In genomic region chr3:33936171-33936920, GRCh38 we compare ENCODE assay signal across 20 cellular contexts.
DNase-seq lines count a peak whose midpoint lies in the region; ATAC-seq, FAIRE-seq and TF ChIP-seq lines count a peak whose summit lies in the region.
"Had no signal": no experiment of that assay in that cellular context is flagged by ENCODE, and none has a peak within 500 bp of the region (broad histone marks: within the 10 kb centered on the region; RNA-seq: fewer than 3 reads in every experiment).

No MANE protein-coding gene starts in this region.

- intact Hi-C loops in IMR-90 (cut with micrococcal nuclease) (no loop called here), K562 (cut with micrococcal nuclease) (loop anchor here (1.0 to 10.0 kb wide), 3 partner anchors 22 to 142 kb away; partner anchors contain the start of gene PDCD6IP), esophagus muscularis mucosa (cut with DNase I) (no loop called here), sciatic nerve (cut with DNase I) (no loop called here)

- H3K9me3 ChIP-seq in IMR-90 (ENCODE audit: control insufficient read depth, insufficient read depth, low read length) (no peaks in the 10 kb centered on the region), K562 (replicated peaks; ENCODE audit: control insufficient read depth, insufficient read depth, low read depth, low read length) (peaks cover 4% of the 10 kb centered on the region), esophagus muscularis mucosa (no peaks in the 10 kb centered on the region)
- H3K9me3 ChIP-seq: BE2C had no signal

- H2AFZ ChIP-seq in IMR-90 (replicated peaks; ENCODE audit: low read length, poor library complexity): peak overlapping the region; percentile 28
- H2AFZ ChIP-seq in K562 (ENCODE audit: low read depth, low read length): peak overlapping the region; percentile 95
- H2AFZ ChIP-seq: GM23248 had no signal

- H3K27me3 Mint-ChIP-seq in immature natural killer cell (ENCODE audit: low read depth in 3 of 3): peaks cover 0 to 8% (median 3%) of the 10 kb centered on the region in 3 donors

- H3K79me2 ChIP-seq in K562 (ENCODE audit: control insufficient read depth, insufficient read depth, low read length): peaks cover 38% of the 10 kb centered on the region

- H3K79me1 ChIP-seq in IMR-90 (ENCODE audit: low read depth in 1 of 2, low read length in 2 of 2): no peaks in the 10 kb centered on the region

- no peak overlapping the region for H3K4me2 ChIP-seq in IMR-90 (ENCODE audit: low read depth, low read length)
- H3K4me2 ChIP-seq in K562 (ENCODE audit: insufficient read depth, low read length): peak overlapping the region; percentile 93
- H3K4me2 ChIP-seq: BLaER1 treated with 17β-estradiol and CSF1 and Interleukin-3, amounts not matched to agents 10 nM and 100 nM had no signal

- H3K56ac ChIP-seq in IMR-90 (ENCODE audit: extremely low read depth, insufficient read depth, low read length): no peak overlapping the region

- no peak overlapping the region for H2BK5ac ChIP-seq in IMR-90 (ENCODE audit: low read depth, low read length, poor library complexity, severe bottlenecking)

- H3K9ac ChIP-seq in IMR-90 (ENCODE audit: low read depth, low read length) (no peak overlapping the region), K562 (ENCODE audit: insufficient read depth in 1 of 2, low read depth in 2 of 2, low read length in 2 of 2) (peak overlapping the region; percentile 0 to 74; a peak in 3 of 4 replicates)
- H3K9ac ChIP-seq: BLaER1 treated with 17β-estradiol and CSF1 and Interleukin-3, amounts not matched to agents 10 nM and 100 nM; GM23248 had no signal

- no peak overlapping the region for H3K4ac ChIP-seq in IMR-90 (ENCODE audit: low read depth, low read length)

- H2AK9ac ChIP-seq in IMR-90 (replicated peaks; ENCODE audit: low read depth, low read length, poor library complexity): no peak overlapping the region

- H3K14ac ChIP-seq in IMR-90 (replicated peaks; ENCODE audit: low read depth, low read length): no peak overlapping the region

- no peaks in the 10 kb centered on the region for H3K36me3 ChIP-seq in IMR-90 (ENCODE audit: control insufficient read depth, insufficient read depth, low read length)
- no peaks in the 10 kb centered on the region; the same call in 2 of the 3 replicates for H3K36me3 ChIP-seq in K562 (ENCODE audit: control insufficient read depth, insufficient read depth, low read length)
- no peaks in the 10 kb centered on the region for H3K36me3 ChIP-seq in esophagus muscularis mucosa
- H3K36me3 ChIP-seq: BE2C; BLaER1 treated with 17β-estradiol and CSF1 and Interleukin-3, amounts not matched to agents 10 nM and 100 nM had no signal

- dilution Hi-C loops in IMR-90 (cut with HindIII; ENCODE audit: low sequenced_read_pairs, unreplicated experiment): no loop called here

- H3K27ac Mint-ChIP-seq in immature natural killer cell: no peak overlapping the region
- H3K27ac Mint-ChIP-seq: CD14-positive monocyte; CD4-positive, alpha-beta T cell had no signal

- TF ChIP-seq CTCF in IMR-90 (conservative IDR thresholded peaks at IDR 0.05; ENCODE audit: low read depth, low read length): no peak
- TF ChIP-seq CTCF in K562 (IDR thresholded peaks at IDR 0.05 in 2 of 3, conservative IDR thresholded peaks at IDR 0.05 in 1 of 3; ENCODE audit: insufficient read depth in 2 of 3, low read depth in 1 of 3, low read length in 3 of 3): no peak
- no peak for TF ChIP-seq CTCF in esophagus muscularis mucosa (IDR thresholded peaks at IDR 0.05)

- H3K9me3 Mint-ChIP-seq in immature natural killer cell: no peaks in the 10 kb centered on the region
- H3K9me3 Mint-ChIP-seq: CD4-positive, alpha-beta T cell had no signal

- H3K36me3 Mint-ChIP-seq in immature natural killer cell: no peaks in the 10 kb centered on the region
- H3K36me3 Mint-ChIP-seq: CD14-positive monocyte had no signal

- H3K4me3 Mint-ChIP-seq in immature natural killer cell: no peak overlapping the region
- H3K4me3 Mint-ChIP-seq: CD14-positive monocyte; CD4-positive, alpha-beta T cell had no signal

- H3K4me1 ChIP-seq in IMR-90 (ENCODE audit: control insufficient read depth, insufficient read depth, low read length) (no peaks in the 10 kb centered on the region), K562 (replicated peaks in 1 of 2; ENCODE audit: control insufficient read depth in 2 of 2, insufficient read depth in 2 of 2, low read length in 2 of 2) (peaks cover 11 to 52% of the 10 kb centered on the region in 2 experiments), esophagus muscularis mucosa (no peaks in the 10 kb centered on the region)
- H3K4me1 ChIP-seq: BE2C; BLaER1 treated with 17β-estradiol and CSF1 and Interleukin-3, amounts not matched to agents 10 nM and 100 nM had no signal

- H3K9me1 ChIP-seq in IMR-90 (ENCODE audit: insufficient read depth, low read length) (no peaks in the 10 kb centered on the region), K562 (ENCODE audit: control insufficient read depth, insufficient read depth, low read length) (no peaks in the 10 kb centered on the region)

- H3K27me3 ChIP-seq in IMR-90 (ENCODE audit: control insufficient read depth, insufficient read depth, low read length): peaks cover 6% of the 10 kb centered on the region
- H3K27me3 ChIP-seq in K562 (ENCODE audit: control insufficient read depth in 2 of 2, insufficient read depth in 2 of 2, low read length in 2 of 2): no peaks in the 10 kb centered on the region
- no peaks in the 10 kb centered on the region for H3K27me3 ChIP-seq in esophagus muscularis mucosa
- H3K27me3 ChIP-seq: BE2C; BLaER1 treated with 17β-estradiol and CSF1 and Interleukin-3, amounts not matched to agents 10 nM and 100 nM had no signal

- BruUV-seq in IMR-90 (replicated peaks; lab: Mats Ljungman, UMichigan) (no TSS peak), K562 (replicated peaks; lab: Mats Ljungman, UMichigan) (TSS peak; percentile 86)

- in situ Hi-C loops in IMR-90 (cut with MboI; ENCODE audit: low sequenced_read_pairs): no loop called here
- in situ Hi-C loops in K562 (cut with MboI): no loop called here

- WGBS in IMR-90 (ENCODE audit: extremely low coverage in 2 of 2, insufficient read length in 1 of 2), 2 experiments: no CpG with 5 or more reads among the region's 3 CpGs
- 12% methylated on average over 3 of the region's 3 CpGs for WGBS in K562 (ENCODE audit: insufficient coverage, low coverage, missing lambda C conversion rate)
- 79% methylated on average over 3 of the region's 3 CpGs for WGBS in esophagus muscularis mucosa

- H3K18ac ChIP-seq in IMR-90 (ENCODE audit: low read depth, low read length): no peak overlapping the region

- no peak overlapping the region for H2AK5ac ChIP-seq in IMR-90 (ENCODE audit: low read depth, low read length)

- H3K23ac ChIP-seq in IMR-90 (ENCODE audit: low read depth, low read length): no peak overlapping the region; the same call in 1 of the 2 replicates

- H3K27ac ChIP-seq in IMR-90 (ENCODE audit: insufficient read depth, low read length) (no peak overlapping the region), K562 (ENCODE audit: extremely low read depth, low read depth, low read length) (peak overlapping the region; percentile 78), esophagus muscularis mucosa (replicated peaks in 1 of 4) (no peak overlapping the region)
- H3K27ac ChIP-seq: BLaER1 treated with 17β-estradiol and CSF1 and Interleukin-3, amounts not matched to agents 10 nM and 100 nM; GM23248 had no signal

- no peak overlapping the region for H4K91ac ChIP-seq in IMR-90 (ENCODE audit: insufficient read depth, low read depth, low read length)

- DNase-seq in IMR-90 (no peak), K562 (ENCODE audit: extremely low read depth in 1 of 4, low spot score in 3 of 4) (peak; percentile 79 to 93 (median 88)), esophagus muscularis mucosa (ENCODE audit: extremely low spot score) (peak; percentile 53), immature natural killer cell (no peak), sciatic nerve (ENCODE audit: low spot score) (no peak)
- DNase-seq: BE2C; Calu3; CD4-positive, alpha-beta T cell; DMS53; DMS79 treated with DMSO at 0.1 percent for 48 hours; GF-D8; GM23248; H7; HCEC 1CT had no signal

- H2BK15ac ChIP-seq in IMR-90 (ENCODE audit: low read depth, low read length): no peak overlapping the region

- no peaks in the 10 kb centered on the region for H4K20me1 ChIP-seq in IMR-90 (ENCODE audit: insufficient read depth, low read length)
- no peaks in the 10 kb centered on the region for H4K20me1 ChIP-seq in K562 (replicated peaks; ENCODE audit: control insufficient read depth, insufficient read depth, low read length)
- H4K20me1 ChIP-seq: BLaER1 treated with 17β-estradiol and CSF1 and Interleukin-3, amounts not matched to agents 10 nM and 100 nM had no signal

- FAIRE-seq in K562 (lab: Jason Lieb, UNC): peak; percentile 91
- FAIRE-seq: GM12891, GM19239, H1 had no signal

- H4K8ac ChIP-seq in IMR-90 (ENCODE audit: low read depth in 2 of 2, low read length in 2 of 2): no peak overlapping the region

- ATAC-seq in IMR-90 (ENCODE audit: low read depth) (no peak), K562 (peak; percentile 92), GM18498 (IDR thresholded peaks at IDR 0.05; ENCODE audit: unreplicated experiment) (no peak), sciatic nerve (no peak)

- H3K4me1 Mint-ChIP-seq in immature natural killer cell: peaks cover 16 to 41% of the 10 kb centered on the region in 2 donors

- H4K5ac ChIP-seq in IMR-90 (ENCODE audit: low read depth, low read length): no peak overlapping the region

- TF ChIP-seq POLR2A in IMR-90 (IDR thresholded peaks at IDR 0.05; ENCODE audit: low read depth, low read length): no peak
- peak; percentile 61; the same call in 1 of the 2 replicates for TF ChIP-seq POLR2A in K562 (conservative IDR thresholded peaks at IDR 0.05)
- TF ChIP-seq POLR2A in esophagus muscularis mucosa (IDR thresholded peaks at IDR 0.05; ENCODE audit: low read depth): no peak

- H3K4me3 ChIP-seq in IMR-90 (ENCODE audit: insufficient read depth, low read depth, low read length) (no peak overlapping the region), K562 (peak overlapping the region; percentile 38), esophagus muscularis mucosa (no peak overlapping the region)
- H3K4me3 ChIP-seq: BLaER1 treated with 17β-estradiol and CSF1 and Interleukin-3, amounts not matched to agents 10 nM and 100 nM; GM23248 had no signal

- TF ChIP-seq RAD21 in IMR-90 (IDR thresholded peaks at IDR 0.05; ENCODE audit: low read length): no peak
- no peak; a peak in 1 of 4 replicates for TF ChIP-seq RAD21 in K562 (CRISPR knock-in tag; conservative IDR thresholded peaks at IDR 0.05 in 1 of 2, IDR thresholded peaks at IDR 0.05 in 1 of 2)

- no peak overlapping the region for H2BK120ac ChIP-seq in IMR-90 (ENCODE audit: low read depth, low read length)

- POLR2A ChIA-PET in IMR-90 (lab: Charles Lee; ENCODE audit: unreplicated experiment): no interaction called here
- POLR2A ChIA-PET in K562 (lab: Yijun Ruan, JAX): interaction anchor here (0.7 to 3.3 kb wide), 11 partner anchors 9 to 133 kb away, joined by 3 to 26 read pairs (median 5); no protein-coding TSS in a partner anchor

- CTCF ChIA-PET in IMR-90 (lab: Yijun Ruan, JAX) (interaction anchor here (0.5 kb wide), 1 partner anchor 888 kb away, joined by 3 read pairs; no protein-coding TSS in a partner anchor), K562 (lab: Yijun Ruan, JAX; ENCODE audit: low intra/inter-chr PET ratio) (no interaction called here)

- no peak overlapping the region for H2BK20ac ChIP-seq in IMR-90 (ENCODE audit: low read depth, low read length)

- TF ChIP-seq EP300 in K562 (IDR thresholded peaks at IDR 0.05; ENCODE audit: low read length): peak; percentile 86
- TF ChIP-seq EP300 in esophagus muscularis mucosa (IDR thresholded peaks at IDR 0.05): no peak

Comparison
In these comparisons a context has a peak if more than half of its experiments do, and no peak if none do; other contexts are left out.
1. DNase-seq: peak in K562 (4 of 4) and esophagus muscularis mucosa (single experiment); none in IMR-90 (single experiment), immature natural killer cell (0 of 3) and sciatic nerve (single experiment).